1 cellular context compared by ENCODE assay signal in the genomic region with DNA sequence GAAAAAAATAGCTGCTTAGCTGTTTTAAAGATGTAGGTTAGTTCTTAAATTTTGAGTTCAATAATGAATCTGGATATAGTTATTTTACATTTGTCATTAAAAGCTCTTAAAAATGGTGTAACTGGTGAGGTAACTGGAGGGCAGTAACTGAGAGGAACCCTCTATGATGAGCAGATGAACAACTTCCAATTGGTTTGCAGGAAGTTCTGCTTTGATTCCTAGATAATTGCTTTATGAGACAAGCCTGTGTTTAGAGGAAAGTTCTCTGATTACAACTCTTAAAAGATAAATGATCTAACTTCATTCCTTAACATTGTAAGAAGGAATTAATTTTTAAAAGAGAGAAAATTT.
TF ChIP-seq lines count a peak whose summit lies in the region.

No MANE protein-coding gene starts in this region.

TF ChIP-seq in HCT116, 20 proteins besides CTCF, POLR2A, EP300 and RAD21 (continued from another document):
- TF ChIP-seq, protein P1, sequence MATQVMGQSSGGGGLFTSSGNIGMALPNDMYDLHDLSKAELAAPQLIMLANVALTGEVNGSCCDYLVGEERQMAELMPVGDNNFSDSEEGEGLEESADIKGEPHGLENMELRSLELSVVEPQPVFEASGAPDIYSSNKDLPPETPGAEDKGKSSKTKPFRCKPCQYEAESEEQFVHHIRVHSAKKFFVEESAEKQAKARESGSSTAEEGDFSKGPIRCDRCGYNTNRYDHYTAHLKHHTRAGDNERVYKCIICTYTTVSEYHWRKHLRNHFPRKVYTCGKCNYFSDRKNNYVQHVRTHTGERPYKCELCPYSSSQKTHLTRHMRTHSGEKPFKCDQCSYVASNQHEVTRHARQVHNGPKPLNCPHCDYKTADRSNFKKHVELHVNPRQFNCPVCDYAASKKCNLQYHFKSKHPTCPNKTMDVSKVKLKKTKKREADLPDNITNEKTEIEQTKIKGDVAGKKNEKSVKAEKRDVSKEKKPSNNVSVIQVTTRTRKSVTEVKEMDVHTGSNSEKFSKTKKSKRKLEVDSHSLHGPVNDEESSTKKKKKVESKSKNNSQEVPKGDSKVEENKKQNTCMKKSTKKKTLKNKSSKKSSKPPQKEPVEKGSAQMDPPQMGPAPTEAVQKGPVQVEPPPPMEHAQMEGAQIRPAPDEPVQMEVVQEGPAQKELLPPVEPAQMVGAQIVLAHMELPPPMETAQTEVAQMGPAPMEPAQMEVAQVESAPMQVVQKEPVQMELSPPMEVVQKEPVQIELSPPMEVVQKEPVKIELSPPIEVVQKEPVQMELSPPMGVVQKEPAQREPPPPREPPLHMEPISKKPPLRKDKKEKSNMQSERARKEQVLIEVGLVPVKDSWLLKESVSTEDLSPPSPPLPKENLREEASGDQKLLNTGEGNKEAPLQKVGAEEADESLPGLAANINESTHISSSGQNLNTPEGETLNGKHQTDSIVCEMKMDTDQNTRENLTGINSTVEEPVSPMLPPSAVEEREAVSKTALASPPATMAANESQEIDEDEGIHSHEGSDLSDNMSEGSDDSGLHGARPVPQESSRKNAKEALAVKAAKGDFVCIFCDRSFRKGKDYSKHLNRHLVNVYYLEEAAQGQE (IDR thresholded peaks at IDR 0.05; ENCODE audit: low read depth) = no peak
- no peak for TF ChIP-seq TCF7L2 (IDR thresholded peaks at IDR 0.05; ENCODE audit: borderline replicate concordance, extremely low read depth, insufficient read depth, insufficient read length)
